ENCODE assay signal across 1 cellular context in genomic region chr3:105399062-105399461, GRCh38.
TF ChIP-seq lines count a peak whose summit lies in the region.

No MANE protein-coding gene starts in this region.

TF ChIP-seq in GM23338, 12 proteins besides CTCF, POLR2A, EP300 and RAD21 (continued from another document):
- TF ChIP-seq, protein P1, sequence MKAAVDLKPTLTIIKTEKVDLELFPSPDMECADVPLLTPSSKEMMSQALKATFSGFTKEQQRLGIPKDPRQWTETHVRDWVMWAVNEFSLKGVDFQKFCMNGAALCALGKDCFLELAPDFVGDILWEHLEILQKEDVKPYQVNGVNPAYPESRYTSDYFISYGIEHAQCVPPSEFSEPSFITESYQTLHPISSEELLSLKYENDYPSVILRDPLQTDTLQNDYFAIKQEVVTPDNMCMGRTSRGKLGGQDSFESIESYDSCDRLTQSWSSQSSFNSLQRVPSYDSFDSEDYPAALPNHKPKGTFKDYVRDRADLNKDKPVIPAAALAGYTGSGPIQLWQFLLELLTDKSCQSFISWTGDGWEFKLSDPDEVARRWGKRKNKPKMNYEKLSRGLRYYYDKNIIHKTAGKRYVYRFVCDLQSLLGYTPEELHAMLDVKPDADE (IDR thresholded peaks at IDR 0.05) = no peak
- TF ChIP-seq, protein P2, sequence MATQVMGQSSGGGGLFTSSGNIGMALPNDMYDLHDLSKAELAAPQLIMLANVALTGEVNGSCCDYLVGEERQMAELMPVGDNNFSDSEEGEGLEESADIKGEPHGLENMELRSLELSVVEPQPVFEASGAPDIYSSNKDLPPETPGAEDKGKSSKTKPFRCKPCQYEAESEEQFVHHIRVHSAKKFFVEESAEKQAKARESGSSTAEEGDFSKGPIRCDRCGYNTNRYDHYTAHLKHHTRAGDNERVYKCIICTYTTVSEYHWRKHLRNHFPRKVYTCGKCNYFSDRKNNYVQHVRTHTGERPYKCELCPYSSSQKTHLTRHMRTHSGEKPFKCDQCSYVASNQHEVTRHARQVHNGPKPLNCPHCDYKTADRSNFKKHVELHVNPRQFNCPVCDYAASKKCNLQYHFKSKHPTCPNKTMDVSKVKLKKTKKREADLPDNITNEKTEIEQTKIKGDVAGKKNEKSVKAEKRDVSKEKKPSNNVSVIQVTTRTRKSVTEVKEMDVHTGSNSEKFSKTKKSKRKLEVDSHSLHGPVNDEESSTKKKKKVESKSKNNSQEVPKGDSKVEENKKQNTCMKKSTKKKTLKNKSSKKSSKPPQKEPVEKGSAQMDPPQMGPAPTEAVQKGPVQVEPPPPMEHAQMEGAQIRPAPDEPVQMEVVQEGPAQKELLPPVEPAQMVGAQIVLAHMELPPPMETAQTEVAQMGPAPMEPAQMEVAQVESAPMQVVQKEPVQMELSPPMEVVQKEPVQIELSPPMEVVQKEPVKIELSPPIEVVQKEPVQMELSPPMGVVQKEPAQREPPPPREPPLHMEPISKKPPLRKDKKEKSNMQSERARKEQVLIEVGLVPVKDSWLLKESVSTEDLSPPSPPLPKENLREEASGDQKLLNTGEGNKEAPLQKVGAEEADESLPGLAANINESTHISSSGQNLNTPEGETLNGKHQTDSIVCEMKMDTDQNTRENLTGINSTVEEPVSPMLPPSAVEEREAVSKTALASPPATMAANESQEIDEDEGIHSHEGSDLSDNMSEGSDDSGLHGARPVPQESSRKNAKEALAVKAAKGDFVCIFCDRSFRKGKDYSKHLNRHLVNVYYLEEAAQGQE (IDR thresholded peaks at IDR 0.05; ENCODE audit: unreplicated experiment) = no peak
TF ChIP-seq in GM23338: peak in this region for 0.
